In genomic region chr6:12958052-12958706, GRCh38 we compare ENCODE assay signal across 8 cellular contexts.
DNase-seq lines count a peak whose midpoint lies in the region; ATAC-seq and TF ChIP-seq lines count a peak whose summit lies in the region.

No MANE protein-coding gene starts in this region.

- H3K4me1 ChIP-seq in mucosa of rectum (ENCODE audit: control insufficient read depth in 2 of 2, insufficient read depth in 2 of 2, low read length in 2 of 2) (peaks cover 0 to 7% of the 10 kb centered on the region in 2 donors), thyroid gland (peaks cover 5 to 11% of the 10 kb centered on the region in 2 donors)

- peak overlapping the region; percentile 96 for H3K4me3 Mint-ChIP-seq in dendritic cell treated with granulocyte-macrophage colony-stimulating factor and Interleukin-4, amounts not matched to agents 40 ng/mL and 50 ng/mL, for 4 days

- peaks cover 55% of the 10 kb centered on the region for H3K4me1 Mint-ChIP-seq in dendritic cell treated with granulocyte-macrophage colony-stimulating factor and Interleukin-4, amounts not matched to agents 40 ng/mL and 50 ng/mL, for 4 days (ENCODE audit: low read depth)

- peaks cover 10% of the 10 kb centered on the region for H3K36me3 Mint-ChIP-seq in dendritic cell treated with granulocyte-macrophage colony-stimulating factor and Interleukin-4, amounts not matched to agents 40 ng/mL and 50 ng/mL, for 4 days (ENCODE audit: low read depth)

- DNase-seq in Right ventricle myocardium inferior (ENCODE audit: missing footprints) (no peak), cardiac septum (ENCODE audit: low spot score) (no peak), GF-D8 (lab: John Stamatoyannopoulos, UW) (no peak), thyroid gland (no peak), SW480 (ENCODE audit: low spot score) (no peak)

- peak overlapping the region; percentile 64 to 80 for H3K4me3 ChIP-seq in mucosa of rectum (ENCODE audit: low read length in 2 of 2)
- H3K4me3 ChIP-seq in thyroid gland (replicated peaks in 1 of 3), result peak overlapping the region in 1 of 3 donors; percentile 29

- H3K9me3 ChIP-seq in mucosa of rectum (ENCODE audit: control insufficient read depth in 2 of 2, low read length in 2 of 2), result no peaks in the 10 kb centered on the region
- H3K9me3 ChIP-seq in thyroid gland, result no peaks in the 10 kb centered on the region

- H3K27ac ChIP-seq in mucosa of rectum (ENCODE audit: low read depth in 2 of 2, low read length in 2 of 2), result peak overlapping the region in 1 of 2 donors; percentile 27
- H3K27ac ChIP-seq in thyroid gland, result peak overlapping the region in 1 of 3 donors; percentile 42

- ATAC-seq in Right ventricle myocardium inferior, result peak; percentile 27
- ATAC-seq in activated CD4-positive, CD25-positive, alpha-beta regulatory T cell treated with anti-CD3 and anti-CD28 coated beads, Interleukin-2, amount 50 U/mL, for 24 hours, result no peak

- intact Hi-C loops in Right ventricle myocardium inferior (cut with DNase I) (loop anchor here (5.0 kb wide), 1 partner anchor 46 kb away; no protein-coding TSS in a partner anchor), cardiac septum (cut with DNase I) (loop anchor here (5.0 kb wide), 1 partner anchor 59 kb away; no protein-coding TSS in a partner anchor), thyroid gland (cut with DNase I) (no loop called here)
- intact Hi-C loops in dendritic cell treated with granulocyte-macrophage colony-stimulating factor and Interleukin-4, amounts not matched to agents 40 ng/mL and 50 ng/mL, for 4 days (cut with micrococcal nuclease), result no loop called here

- H3K27me3 ChIP-seq in mucosa of rectum (ENCODE audit: control insufficient read depth in 2 of 2, insufficient read depth in 2 of 2, low read length in 2 of 2) (peaks cover 0 to 12% of the 10 kb centered on the region in 2 donors), thyroid gland (no peaks in the 10 kb centered on the region)

- TF ChIP-seq CTCF in thyroid gland (IDR thresholded peaks at IDR 0.05), result no peak

- 25 to 29% methylated on average over 9 of the region's 9 CpGs for WGBS in thyroid gland, 2 donors

- no peak overlapping the region for H3K9ac ChIP-seq in mucosa of rectum (ENCODE audit: low read depth in 1 of 2, low read length in 2 of 2)

- no peak for TF ChIP-seq POLR2A in thyroid gland (IDR thresholded peaks at IDR 0.05)

- no peaks in the 10 kb centered on the region for H3K9me3 Mint-ChIP-seq in dendritic cell treated with granulocyte-macrophage colony-stimulating factor and Interleukin-4, amounts not matched to agents 40 ng/mL and 50 ng/mL, for 4 days

- peak overlapping the region; percentile 90 for H3K27ac Mint-ChIP-seq in dendritic cell treated with granulocyte-macrophage colony-stimulating factor and Interleukin-4, amounts not matched to agents 40 ng/mL and 50 ng/mL, for 4 days

- H3K36me3 ChIP-seq in mucosa of rectum (ENCODE audit: control insufficient read depth in 2 of 2, insufficient read depth in 2 of 2, low read length in 2 of 2), result no peaks in the 10 kb centered on the region
- no peaks in the 10 kb centered on the region for H3K36me3 ChIP-seq in thyroid gland

- peaks cover 6% of the 10 kb centered on the region for H3K27me3 Mint-ChIP-seq in dendritic cell treated with granulocyte-macrophage colony-stimulating factor and Interleukin-4, amounts not matched to agents 40 ng/mL and 50 ng/mL, for 4 days

Comparison
In these comparisons a context has a peak if more than half of its experiments do, and no peak if none do; other contexts are left out.
1. intact Hi-C loops: an anchor here in Right ventricle myocardium inferior (5.0 kb wide) and cardiac septum (5.0 kb wide); none called in dendritic cell treated with granulocyte-macrophage colony-stimulating factor and Interleukin-4, amounts not matched to agents 40 ng/mL and 50 ng/mL, for 4 days and thyroid gland.